Comparison of ENCODE assay signal across 1 cellular context in genomic region chr4:153522800-153523089, GRCh38.
TF ChIP-seq lines count a peak whose summit lies in the region.

No MANE protein-coding gene starts in this region.

TF ChIP-seq in H1, 55 proteins besides CTCF, POLR2A, EP300 and RAD21:
- no peak for TF ChIP-seq BACH1 (IDR thresholded peaks at IDR 0.05; ENCODE audit: low read length)
- TF ChIP-seq E2F6 (IDR thresholded peaks at IDR 0.05) = no peak
- no peak for TF ChIP-seq CHD2 (IDR thresholded peaks at IDR 0.05; ENCODE audit: low read length)
- TF ChIP-seq PHF8 (conservative IDR thresholded peaks at IDR 0.05; ENCODE audit: low read depth, low read length) = no peak
- no peak for TF ChIP-seq SUZ12 (IDR thresholded peaks at IDR 0.05; ENCODE audit: low read length)
- TF ChIP-seq CBX5 (IDR thresholded peaks at IDR 0.05; ENCODE audit: low read depth, low read length) = no peak
- TF ChIP-seq SIRT6 (IDR thresholded peaks at IDR 0.05; ENCODE audit: low read length) = no peak
- no peak for TF ChIP-seq POLR2AphosphoS5 (IDR thresholded peaks at IDR 0.05; ENCODE audit: low read depth, low read length)
- TF ChIP-seq YY1 (IDR thresholded peaks at IDR 0.05; ENCODE audit: low read depth, low read length) = no peak
- no peak for TF ChIP-seq CREB1 (IDR thresholded peaks at IDR 0.05)
- no peak for TF ChIP-seq SAP30 (IDR thresholded peaks at IDR 0.05; ENCODE audit: insufficient read depth, insufficient replicate concordance, low read length)
- no peak for TF ChIP-seq CEBPB (IDR thresholded peaks at IDR 0.05; ENCODE audit: low read depth, low read length)
- TF ChIP-seq RXRA (IDR thresholded peaks at IDR 0.05; ENCODE audit: insufficient read depth, low read depth, low read length) = no peak
- no peak for TF ChIP-seq TBP (IDR thresholded peaks at IDR 0.05; ENCODE audit: low read depth, low read length)
- no peak for TF ChIP-seq RBBP5 (IDR thresholded peaks at IDR 0.05; ENCODE audit: borderline replicate concordance, low read depth, low read length)
- TF ChIP-seq POU5F1 (IDR thresholded peaks at IDR 0.05; ENCODE audit: low read depth, low read length) = no peak
- TF ChIP-seq SIX5 (IDR thresholded peaks at IDR 0.05; ENCODE audit: low read depth, low read length) = no peak
- no peak for TF ChIP-seq NANOG (IDR thresholded peaks at IDR 0.05; ENCODE audit: insufficient read depth, low read depth, low read length, poor library complexity, severe bottlenecking)
- TF ChIP-seq, protein P1, sequence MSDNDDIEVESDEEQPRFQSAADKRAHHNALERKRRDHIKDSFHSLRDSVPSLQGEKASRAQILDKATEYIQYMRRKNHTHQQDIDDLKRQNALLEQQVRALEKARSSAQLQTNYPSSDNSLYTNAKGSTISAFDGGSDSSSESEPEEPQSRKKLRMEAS (IDR thresholded peaks at IDR 0.05) = no peak
